ENCODE assay signal across 9 cellular contexts in the genomic region with DNA sequence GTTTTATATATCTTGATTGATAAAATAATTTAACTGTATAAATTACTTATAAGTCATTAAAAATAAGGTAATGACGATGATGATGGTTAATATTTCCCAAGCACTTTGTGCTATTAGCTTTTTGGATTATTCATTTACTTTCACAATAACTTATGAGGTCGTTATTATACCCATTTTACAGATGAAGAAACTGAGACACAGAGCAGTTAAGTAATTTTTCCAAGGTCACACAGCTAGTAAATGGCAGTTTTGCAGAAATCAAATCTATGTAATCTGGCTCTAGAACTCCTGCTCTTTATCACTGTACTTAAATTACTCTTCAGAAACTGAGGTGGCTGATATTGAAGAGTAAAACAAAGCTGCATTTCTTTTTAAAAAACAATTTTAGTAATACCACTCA.
"Had no signal": no experiment of that assay in that cellular context is flagged by ENCODE, and none has a peak within 500 bp of the region (broad histone marks: within the 10 kb centered on the region; RNA-seq: fewer than 3 reads in every experiment).

No MANE protein-coding gene starts in this region.

- H3K4me2 ChIP-seq: KMS-11 had no signal

- H3K4me3 ChIP-seq: GM23248 had no signal

- H3K9ac ChIP-seq: GM23248, KMS-11 had no signal

- H3K27ac ChIP-seq: GM23248, HL-60, KMS-11 had no signal

- H2AFZ ChIP-seq: GM23248 had no signal

- DNase-seq: GM23248, GOT3, H9, HCEC 1CT, HFFc6, IMR-90, KBM-7 had no signal
